Comparison of ENCODE assay signal across 27 cellular contexts in genomic region chr18:12930908-12931307, GRCh38.
"Had no signal": no experiment of that assay in that cellular context is flagged by ENCODE, and none has a peak within 500 bp of the region (broad histone marks: within the 10 kb centered on the region; RNA-seq: fewer than 3 reads in every experiment).

No MANE protein-coding gene starts in this region.

- H3K4me3 Mint-ChIP-seq: naive thymus-derived CD8-positive, alpha-beta T cell; nephron; neural crest cell; stimulated activated memory B cell treated with anti-CD40 and anti-IgM and Interleukin-4, amounts not matched to agents 10 μg/mL and 1 μg/mL and 100 μg/mL, for 72 hours; stimulated activated naive CD8-positive, alpha-beta T cell treated with anti-CD3 and anti-CD28 coated beads, Interleukin-15, amount 100 ng/mL, for 72 hours; type B pancreatic cell had no signal

- H3K9me3 ChIP-seq: left lung, lower lobe of right lung, pancreas, right atrium auricular region, right lobe of liver, tibial nerve had no signal

- H3K27me3 ChIP-seq: left lung, pancreas, right atrium auricular region, right lobe of liver, tibial nerve had no signal

- H3K4me2 ChIP-seq: smooth muscle cell had no signal

- FAIRE-seq: islet of Langerhans, kidney, pancreas had no signal

- H3K27ac ChIP-seq: left lung, lower lobe of right lung, pancreas, right atrium auricular region, right lobe of liver, tibial nerve had no signal

- H3K4me1 Mint-ChIP-seq: stimulated activated memory B cell treated with anti-CD40 and anti-IgM and Interleukin-4, amounts not matched to agents 10 μg/mL and 1 μg/mL and 100 μg/mL, for 72 hours had no signal

- DNase-seq: hypothalamus; immature natural killer cell; kidney; left colon; left lung; lower lobe of right lung; mammary epithelial cell; mesenchymal stem cell; naive thymus-derived CD8-positive, alpha-beta T cell; nucleus accumbens; pancreas; stimulated activated CD4-positive, alpha-beta T cell treated with anti-CD3 and anti-CD28 coated beads, Interleukin-1b, Interleukin-23, amount 100 ng/mL, for 48 hours; stimulated activated CD4-positive, alpha-beta T cell treated with anti-CD3 and anti-CD28 coated beads, Interleukin-2, amount 100 ng/mL, for 48 hours; stimulated activated CD4-positive, alpha-beta T cell treated with anti-CD3 and anti-CD28 coated beads, Interleukin-4, amount 100 ng/mL, for 4 hours; stimulated activated CD8-positive, alpha-beta memory T cell treated with anti-CD3 and anti-CD28 coated beads, Interleukin-4, amount 100 ng/mL, for 48 hours; stimulated activated naive CD4-positive, alpha-beta T cell treated with Interleukin-2 at 50 U/mL for 16 hours; stimulated activated naive CD8-positive, alpha-beta T cell treated with anti-CD3 and anti-CD28 coated beads, Interleukin-15, amount 100 ng/mL, for 72 hours; substantia nigra had no signal

- H3K27ac Mint-ChIP-seq: nephron; stimulated activated memory B cell treated with anti-CD40 and anti-IgM and Interleukin-4, amounts not matched to agents 10 μg/mL and 1 μg/mL and 100 μg/mL, for 72 hours; stimulated activated naive CD8-positive, alpha-beta T cell treated with anti-CD3 and anti-CD28 coated beads, Interleukin-15, amount 100 ng/mL, for 72 hours; type B pancreatic cell had no signal

- ATAC-seq: left colon; left lung; lower lobe of right lung; naive thymus-derived CD8-positive, alpha-beta T cell; pancreas; right lobe of liver; stimulated activated memory B cell treated with anti-CD40 and anti-IgM and Interleukin-4, amounts not matched to agents 10 μg/mL and 1 μg/mL and 100 μg/mL, for 72 hours; stimulated activated naive CD8-positive, alpha-beta T cell treated with anti-CD3 and anti-CD28 coated beads, Interleukin-15, amount 100 ng/mL, for 72 hours had no signal

- H3K36me3 Mint-ChIP-seq: immature natural killer cell; naive thymus-derived CD8-positive, alpha-beta T cell; stimulated activated memory B cell treated with anti-CD40 and anti-IgM and Interleukin-4, amounts not matched to agents 10 μg/mL and 1 μg/mL and 100 μg/mL, for 72 hours; type B pancreatic cell had no signal

- H3K9me3 Mint-ChIP-seq: immature natural killer cell; naive thymus-derived CD8-positive, alpha-beta T cell; nephron; neural crest cell; stimulated activated memory B cell treated with anti-CD40 and anti-IgM and Interleukin-4, amounts not matched to agents 10 μg/mL and 1 μg/mL and 100 μg/mL, for 72 hours; stimulated activated naive CD8-positive, alpha-beta T cell treated with anti-CD3 and anti-CD28 coated beads, Interleukin-15, amount 100 ng/mL, for 72 hours; type B pancreatic cell had no signal

- H3K4me1 ChIP-seq: lower lobe of right lung, pancreas, right lobe of liver had no signal

- H3K36me3 ChIP-seq: left lung, lower lobe of right lung, pancreas, right atrium auricular region, right lobe of liver, tibial nerve had no signal

- H3K27me3 Mint-ChIP-seq: stimulated activated memory B cell treated with anti-CD40 and anti-IgM and Interleukin-4, amounts not matched to agents 10 μg/mL and 1 μg/mL and 100 μg/mL, for 72 hours; stimulated activated naive CD8-positive, alpha-beta T cell treated with anti-CD3 and anti-CD28 coated beads, Interleukin-15, amount 100 ng/mL, for 72 hours had no signal

- H3K4me3 ChIP-seq: left lung, lower lobe of right lung, pancreas, right atrium auricular region, right lobe of liver, smooth muscle cell, tibial nerve had no signal
